In the genomic region with DNA sequence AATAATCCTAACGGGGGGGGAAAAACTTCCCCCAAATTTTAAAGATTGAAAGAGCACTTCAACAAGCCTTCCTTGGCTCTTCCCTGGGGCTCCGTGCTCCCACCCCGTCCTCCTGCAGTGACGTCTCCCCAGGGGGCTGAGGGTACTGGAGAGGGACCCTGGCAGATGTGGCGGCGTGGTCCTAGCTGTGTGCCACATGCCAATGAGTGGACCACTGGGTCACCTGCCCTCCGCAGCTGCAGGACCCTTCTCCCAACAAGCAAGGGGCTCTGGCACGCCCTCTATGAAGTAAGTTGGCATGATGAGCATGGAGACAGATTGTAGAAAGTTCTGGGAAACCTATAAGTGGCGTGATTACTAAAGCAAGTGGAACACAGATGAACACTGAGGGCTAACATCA, we compare ENCODE assay signal across 22 cellular contexts. TPM values are rescaled to one million over a fixed set of nuclear protein-coding genes. Genes with fewer than 3 reads are reported as not detected.
A peak's percentile ranks its signal among the peaks of the same experiment; 100 is the strongest.
DNase-seq lines count a peak whose midpoint lies in the region; ATAC-seq and TF ChIP-seq lines count a peak whose summit lies in the region.
"Had no signal": no experiment of that assay in that cellular context is flagged by ENCODE, and none has a peak within 500 bp of the region (broad histone marks: within the 10 kb centered on the region; RNA-seq: fewer than 3 reads in every experiment).

No MANE protein-coding gene starts in this region.

- peak; percentile 30 for DNase-seq in activated CD8-positive, alpha-beta memory T cell treated with anti-CD3 and anti-CD28 coated beads for 24 hours
- no peak for DNase-seq in activated CD8-positive, alpha-beta memory T cell treated with anti-CD3 and anti-CD28 coated beads, Interleukin-2, amount 10 ng/mL, durations not matched to agents 7 days and 5 days
- DNase-seq in endodermal cell: no peak
- peak; percentile 23 for DNase-seq in osteoblast (ENCODE audit: insufficient read length, low spot score, missing footprints)
- no peak for DNase-seq in thyroid gland
- DNase-seq in NCI-H1930 (lab: John Stamatoyannopoulos, UW): no peak
- DNase-seq in NCI-H748 (lab: John Stamatoyannopoulos, UW; ENCODE audit: unreplicated experiment): no peak
- DNase-seq: 8988T; CD4-positive, CD25-positive, alpha-beta regulatory T cell; COR-L47; DMS 273 treated with DMSO at 0.1 percent for 48 hours; DND-41; KG1; NCI-H187; NCI-H2171 treated with DMSO at 0.1 percent for 48 hours; NCI-H446 treated with DMSO at 0.1 percent for 48 hours; NCI-H748 treated with DMSO at 0.1 percent for 48 hours; RPMI8226; SJCRH30 had no signal

- H3K27me3 ChIP-seq in endodermal cell (ENCODE audit: control insufficient read depth, insufficient read depth, low read length, poor library complexity, severe bottlenecking): no peaks in the 10 kb centered on the region
- no peaks in the 10 kb centered on the region for H3K27me3 ChIP-seq in osteoblast (ENCODE audit: insufficient read depth, low read length)
- H3K27me3 ChIP-seq in thyroid gland: no peaks in the 10 kb centered on the region
- H3K27me3 ChIP-seq: SJCRH30 had no signal

- CTCF ChIA-PET in activated CD8-positive, alpha-beta memory T cell treated with anti-CD3 and anti-CD28 coated beads, Interleukin-2, amount 10 ng/mL, durations not matched to agents 7 days and 5 days (lab: Charles Lee): no interaction called here

- no peak overlapping the region for H3K27ac ChIP-seq in endodermal cell (ENCODE audit: low read depth, low read length)
- H3K27ac ChIP-seq in osteoblast (ENCODE audit: low read depth, low read length): no peak overlapping the region
- peak overlapping the region in 2 of 3 donors; percentile 79 to 81 for H3K27ac ChIP-seq in thyroid gland
- H3K27ac ChIP-seq: SJCRH30 had no signal

- H3K36me3 ChIP-seq in endodermal cell (ENCODE audit: control insufficient read depth, insufficient read depth, low read length) (peaks cover 11% of the 10 kb centered on the region), osteoblast (ENCODE audit: insufficient read depth, low read length) (peaks cover 7% of the 10 kb centered on the region), thyroid gland (no peaks in the 10 kb centered on the region)

- H4K20me1 ChIP-seq in osteoblast (ENCODE audit: insufficient read depth, low read length): peaks cover 69% of the 10 kb centered on the region

- H3K9me3 Mint-ChIP-seq in activated CD8-positive, alpha-beta memory T cell treated with anti-CD3 and anti-CD28 coated beads, Interleukin-2, amount 10 ng/mL, durations not matched to agents 7 days and 5 days (ENCODE audit: low read depth): no peaks in the 10 kb centered on the region
- H3K9me3 Mint-ChIP-seq in endodermal cell: no peaks in the 10 kb centered on the region

- H3K9ac ChIP-seq in endodermal cell (ENCODE audit: extremely low read depth, low read length, poor library complexity, severe bottlenecking): no peak overlapping the region

- TF ChIP-seq POLR2A in thyroid gland (IDR thresholded peaks at IDR 0.05): no peak

- H3K4me3 Mint-ChIP-seq in activated CD8-positive, alpha-beta memory T cell treated with anti-CD3 and anti-CD28 coated beads, Interleukin-2, amount 10 ng/mL, durations not matched to agents 7 days and 5 days: no peak overlapping the region
- no peak overlapping the region for H3K4me3 Mint-ChIP-seq in endodermal cell
- H3K4me3 Mint-ChIP-seq: B cell; CD4-positive, CD25-positive, alpha-beta regulatory T cell had no signal

- H3K4me1 Mint-ChIP-seq in activated CD8-positive, alpha-beta memory T cell treated with anti-CD3 and anti-CD28 coated beads, Interleukin-2, amount 10 ng/mL, durations not matched to agents 7 days and 5 days: no peaks in the 10 kb centered on the region
- H3K4me1 Mint-ChIP-seq in endodermal cell: peaks cover 32% of the 10 kb centered on the region
- H3K4me1 Mint-ChIP-seq: B cell; CD4-positive, CD25-positive, alpha-beta regulatory T cell had no signal

- 95 to 100% methylated on average over 7 to 9 of the region's 9 CpGs for WGBS in endodermal cell (ENCODE audit: insufficient coverage in 1 of 2, insufficient read length in 1 of 2), 2 experiments
- 86% methylated on average over 9 of the region's 9 CpGs for WGBS in thyroid gland, 2 donors

- no peaks in the 10 kb centered on the region for H3K27me3 Mint-ChIP-seq in activated CD8-positive, alpha-beta memory T cell treated with anti-CD3 and anti-CD28 coated beads, Interleukin-2, amount 10 ng/mL, durations not matched to agents 7 days and 5 days
- no peaks in the 10 kb centered on the region for H3K27me3 Mint-ChIP-seq in endodermal cell (ENCODE audit: insufficient read depth)
- H3K27me3 Mint-ChIP-seq: B cell; CD4-positive, CD25-positive, alpha-beta regulatory T cell had no signal

- H3K36me3 Mint-ChIP-seq in activated CD8-positive, alpha-beta memory T cell treated with anti-CD3 and anti-CD28 coated beads, Interleukin-2, amount 10 ng/mL, durations not matched to agents 7 days and 5 days: no peaks in the 10 kb centered on the region
- peaks cover 11% of the 10 kb centered on the region for H3K36me3 Mint-ChIP-seq in endodermal cell (ENCODE audit: low read depth)
- H3K36me3 Mint-ChIP-seq: CD4-positive, CD25-positive, alpha-beta regulatory T cell had no signal

- H2AFZ ChIP-seq in osteoblast (ENCODE audit: low read length): no peak overlapping the region

- intact Hi-C loops in thyroid gland (cut with DNase I): no loop called here

- H3K4me2 ChIP-seq in osteoblast (ENCODE audit: insufficient read depth, low read length): no peak overlapping the region

- peaks cover 77% of the 10 kb centered on the region for H3K79me2 ChIP-seq in osteoblast (ENCODE audit: insufficient read depth, low read length)

- H3K4me3 ChIP-seq in endodermal cell (ENCODE audit: low read length) (no peak overlapping the region), osteoblast (ENCODE audit: insufficient read depth, low read length) (no peak overlapping the region), thyroid gland (replicated peaks in 1 of 3) (no peak overlapping the region)
- H3K4me3 ChIP-seq: SJCRH30 had no signal

- TF ChIP-seq CTCF in endodermal cell (conservative IDR thresholded peaks at IDR 0.05) (no peak), osteoblast (IDR thresholded peaks at IDR 0.05; ENCODE audit: extremely low read depth, low read depth, low read length) (no peak), thyroid gland (IDR thresholded peaks at IDR 0.05) (no peak)

- ATAC-seq in activated CD8-positive, alpha-beta memory T cell treated with anti-CD3 and anti-CD28 coated beads, Interleukin-2, amount 10 ng/mL, durations not matched to agents 7 days and 5 days: no peak
- no peak for ATAC-seq in HG02678 (IDR thresholded peaks at IDR 0.05; ENCODE audit: unreplicated experiment)

- H3K27ac Mint-ChIP-seq in activated CD8-positive, alpha-beta memory T cell treated with anti-CD3 and anti-CD28 coated beads, Interleukin-2, amount 10 ng/mL, durations not matched to agents 7 days and 5 days: no peak overlapping the region
- peak overlapping the region; percentile 76 for H3K27ac Mint-ChIP-seq in endodermal cell
- H3K27ac Mint-ChIP-seq: B cell; CD4-positive, CD25-positive, alpha-beta regulatory T cell had no signal

- H3K4me1 ChIP-seq in endodermal cell (ENCODE audit: control insufficient read depth, insufficient read depth, low read length) (peaks cover 18% of the 10 kb centered on the region), osteoblast (ENCODE audit: insufficient read depth, low read length) (no peaks in the 10 kb centered on the region), thyroid gland (peaks cover 20 to 42% of the 10 kb centered on the region in 2 donors)

- H3K9me3 ChIP-seq in endodermal cell (ENCODE audit: control insufficient read depth, low read length) (no peaks in the 10 kb centered on the region), osteoblast (ENCODE audit: low read depth, low read length) (no peaks in the 10 kb centered on the region), thyroid gland (no peaks in the 10 kb centered on the region)
- H3K9me3 ChIP-seq: SJCRH30 had no signal

RNA-seq across cellular contexts. Expression of a gene that starts 46.7 kb away (rescaled TPM):
- 1 to 10 TPM; 2.0 to 3.1 TPM for total RNA-seq in activated CD8-positive, alpha-beta memory T cell treated with anti-CD3 and anti-CD28 coated beads, Interleukin-2, amount 10 ng/mL, durations not matched to agents 7 days and 5 days
- total RNA-seq in endodermal cell (100 to 1,000 TPM; 212 to 247 TPM), osteoblast (307 and 324 TPM in 2 replicates), thyroid gland (10 to 100 TPM in 3 of 4 donors, 1 to 10 TPM in 1; 6.9 to 17.3 (median 13.6) TPM)
- polyA plus RNA-seq in endodermal cell (2013, experiment 1 of 2): 106 TPM
- polyA plus RNA-seq in endodermal cell (2013, experiment 2 of 2): 104 TPM
- total RNA-seq: OCI-LY7 had no signal
- polyA plus RNA-seq: CD4-positive, CD25-positive, alpha-beta regulatory T cell had no signal

Comparison
In these comparisons a context has a peak if more than half of its experiments do, and no peak if none do; other contexts are left out.
1. DNase-seq: peak in activated CD8-positive, alpha-beta memory T cell treated with anti-CD3 and anti-CD28 coated beads for 24 hours (single experiment) and osteoblast (single experiment); none in activated CD8-positive, alpha-beta memory T cell treated with anti-CD3 and anti-CD28 coated beads, Interleukin-2, amount 10 ng/mL, durations not matched to agents 7 days and 5 days (single experiment), endodermal cell (single experiment), thyroid gland (0 of 2), NCI-H1930 (0 of 2) and NCI-H748 (single experiment).
2. H3K27ac ChIP-seq: peak in thyroid gland (2 of 3); none in endodermal cell (single experiment) and osteoblast (single experiment).
3. RNA of a gene that starts 46.7 kb away (total RNA-seq): 307 to 324 TPM in osteoblast and 212 to 247 TPM in endodermal cell; 6.9 to 17.3 TPM in thyroid gland and 2.0 to 3.1 TPM in activated CD8-positive, alpha-beta memory T cell treated with anti-CD3 and anti-CD28 coated beads, Interleukin-2, amount 10 ng/mL, durations not matched to agents 7 days and 5 days; every median in the first group is over 10 times any median in the second.